In the genomic region with DNA sequence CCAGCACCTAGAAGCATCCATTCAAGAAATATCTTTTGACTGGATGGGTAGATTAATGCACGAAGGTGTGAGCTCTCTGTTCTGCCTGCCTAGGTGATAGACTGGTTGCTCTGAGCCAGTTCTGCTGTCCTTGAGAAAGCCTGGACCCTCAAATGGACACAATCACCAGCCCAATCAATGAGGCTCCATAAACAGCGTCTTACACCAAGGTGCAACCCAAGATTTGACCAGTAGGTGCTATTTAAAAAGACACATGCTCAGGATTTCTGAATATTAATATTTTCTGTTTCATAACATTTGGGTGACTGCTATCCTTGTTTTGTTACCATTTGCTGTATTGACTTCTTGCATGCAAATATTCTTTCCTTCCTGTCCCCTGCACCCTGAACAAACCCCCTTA, we compare ENCODE assay signal across 12 cellular contexts. TPM values are rescaled to one million over a fixed set of nuclear protein-coding genes. Genes with fewer than 3 reads are reported as not detected.
DNase-seq lines count a peak whose midpoint lies in the region; TF ChIP-seq lines count a peak whose summit lies in the region.
"Had no signal": no experiment of that assay in that cellular context is flagged by ENCODE, and none has a peak within 500 bp of the region (broad histone marks: within the 10 kb centered on the region; RNA-seq: fewer than 3 reads in every experiment).

No MANE protein-coding gene starts in this region.

- no peak overlapping the region for H2AK5ac ChIP-seq in mesenchymal stem cell (ENCODE audit: low read length, severe bottlenecking)

- H2AFZ ChIP-seq in Karpas-422 (ENCODE audit: low read length) (no peak overlapping the region), mesenchymal stem cell (ENCODE audit: low read depth, low read length) (no peak overlapping the region)
- H2AFZ ChIP-seq: GM23338, hepatocyte had no signal

- H3K27me3 ChIP-seq in Karpas-422 (ENCODE audit: low read length) (no peaks in the 10 kb centered on the region), mesenchymal stem cell (ENCODE audit: control insufficient read depth in 1 of 2, insufficient read depth in 1 of 2, low read length in 2 of 2) (no peaks in the 10 kb centered on the region), spleen (replicated peaks in 1 of 7) (peaks cover 0 to 40% (median 0%) of the 10 kb centered on the region in 7 donors)
- H3K27me3 ChIP-seq: hepatocyte had no signal

- H3K79me2 ChIP-seq in Karpas-422 (ENCODE audit: low read length) = no peaks in the 10 kb centered on the region
- H3K79me2 ChIP-seq: hepatocyte had no signal

- no peaks in the 10 kb centered on the region for H3K36me3 ChIP-seq in Karpas-422 (ENCODE audit: insufficient read depth, low read length)
- H3K36me3 ChIP-seq in mesenchymal stem cell (ENCODE audit: control insufficient read depth in 1 of 2, insufficient read depth in 2 of 2, low read depth in 1 of 2, low read length in 2 of 2) = peaks cover 0 to 96% of the 10 kb centered on the region in 2 experiments
- no peaks in the 10 kb centered on the region for H3K36me3 ChIP-seq in spleen

- H2BK15ac ChIP-seq in mesenchymal stem cell (ENCODE audit: low read depth, poor library complexity, severe bottlenecking) = no peak overlapping the region

- H3K9ac ChIP-seq in Karpas-422 (ENCODE audit: low read length) (no peak overlapping the region), mesenchymal stem cell (ENCODE audit: low read length) (no peak overlapping the region)

- H3K4me1 ChIP-seq in Karpas-422 (ENCODE audit: low read length) (no peaks in the 10 kb centered on the region), mesenchymal stem cell (ENCODE audit: control insufficient read depth, insufficient read depth, low read depth, low read length) (no peaks in the 10 kb centered on the region), spleen (peaks cover 0 to 5% (median 0%) of the 10 kb centered on the region in 6 donors)
- H3K4me1 ChIP-seq: foreskin keratinocyte had no signal

- 100% methylated on average over 2 of the region's 2 CpGs for WGBS in mesenchymal stem cell
- 62 to 88% (median 68%) methylated on average over 2 of the region's 2 CpGs for WGBS in spleen, 5 donors

- no peak overlapping the region for H4K91ac ChIP-seq in mesenchymal stem cell (ENCODE audit: low read length)

- H3K4me3 ChIP-seq in GM12864 (ENCODE audit: low read depth, low read length) = no peak overlapping the region
- H3K4me3 ChIP-seq in Karpas-422 (ENCODE audit: low read length) = no peak overlapping the region
- H3K4me3 ChIP-seq in cardiac fibroblast (replicated peaks in 1 of 2; ENCODE audit: low read depth in 2 of 2, low read length in 2 of 2) = no peak overlapping the region
- no peak overlapping the region for H3K4me3 ChIP-seq in retinal pigment epithelial cell (ENCODE audit: low read length)
- H3K4me3 ChIP-seq in mesenchymal stem cell (ENCODE audit: insufficient read depth in 1 of 2, low read depth in 1 of 2, low read length in 2 of 2) = no peak overlapping the region
- H3K4me3 ChIP-seq in spleen = no peak overlapping the region
- H3K4me3 ChIP-seq: GM23338, hepatocyte had no signal

- no peak overlapping the region for H2BK120ac ChIP-seq in mesenchymal stem cell (ENCODE audit: low read depth, low read length)

- H3K27ac ChIP-seq in Karpas-422 (ENCODE audit: low read length) = no peak overlapping the region
- H3K27ac ChIP-seq in mesenchymal stem cell (ENCODE audit: low read length, poor library complexity, severe bottlenecking) = no peak overlapping the region
- H3K27ac ChIP-seq in spleen = no peak overlapping the region
- H3K27ac ChIP-seq: foreskin keratinocyte, hepatocyte had no signal

- no peak overlapping the region for H4K8ac ChIP-seq in mesenchymal stem cell (ENCODE audit: low read length)

- intact Hi-C loops in spleen (cut with DNase I; ENCODE audit: low total_unique reads) = loop anchor here (5.0 to 10.0 kb wide), 3 partner anchors 492 to 778 kb away; no protein-coding TSS in a partner anchor

- TF ChIP-seq CTCF in GM12864 (IDR thresholded peaks at IDR 0.05; ENCODE audit: low read depth, low read length, missing control alignments) = peak; percentile 4
- peak; percentile 7 for TF ChIP-seq CTCF in cardiac fibroblast (IDR thresholded peaks at IDR 0.05; ENCODE audit: low read depth, low read length)
- TF ChIP-seq CTCF in retinal pigment epithelial cell (conservative IDR thresholded peaks at IDR 0.05; ENCODE audit: low read depth, low read length) = peak; percentile 6
- no peak for TF ChIP-seq CTCF in spleen (IDR thresholded peaks at IDR 0.05 in 8 of 11, conservative IDR thresholded peaks at IDR 0.05 in 3 of 11)

- no peaks in the 10 kb centered on the region for H3K9me2 ChIP-seq in Karpas-422 (replicated peaks; ENCODE audit: insufficient read depth, low read length)

- no peaks in the 10 kb centered on the region for H3K79me1 ChIP-seq in mesenchymal stem cell (replicated peaks; ENCODE audit: low read length, poor library complexity, severe bottlenecking)

- H3K18ac ChIP-seq in mesenchymal stem cell (ENCODE audit: low read depth in 1 of 2, low read length in 2 of 2) = no peak overlapping the region

- no peak overlapping the region for H3K4me2 ChIP-seq in Karpas-422 (ENCODE audit: low read depth, low read length, poor library complexity, severe bottlenecking)
- H3K4me2 ChIP-seq in mesenchymal stem cell (ENCODE audit: low read length, poor library complexity, severe bottlenecking) = no peak overlapping the region
- H3K4me2 ChIP-seq: GM23338, hepatocyte had no signal

- no peak overlapping the region for H2BK12ac ChIP-seq in mesenchymal stem cell (ENCODE audit: low read length in 2 of 2)

- no peak overlapping the region for H3K4ac ChIP-seq in mesenchymal stem cell (ENCODE audit: low read depth in 1 of 2, low read length in 2 of 2)

- no peak overlapping the region for H3K23ac ChIP-seq in mesenchymal stem cell (ENCODE audit: low read length in 2 of 2)

- H3K14ac ChIP-seq in mesenchymal stem cell (ENCODE audit: low read length in 2 of 2) = no peak overlapping the region

- no peak for TF ChIP-seq POLR2A in spleen (IDR thresholded peaks at IDR 0.05)

- no peak overlapping the region for H2BK5ac ChIP-seq in mesenchymal stem cell (ENCODE audit: low read depth, low read length, poor library complexity, severe bottlenecking)

- H3K9me3 ChIP-seq in Karpas-422 (ENCODE audit: low read length) (no peaks in the 10 kb centered on the region), mesenchymal stem cell (ENCODE audit: control insufficient read depth, low read length) (peaks cover 15% of the 10 kb centered on the region), spleen (peaks cover 0 to 21% (median 12%) of the 10 kb centered on the region in 8 donors)

- DNase-seq in GM12864 (ENCODE audit: low read depth) (no peak), Karpas-422 (peak; percentile 52), cardiac fibroblast (ENCODE audit: low read depth in 2 of 2) (peak in 1 of 2 donors; percentile 18), retinal pigment epithelial cell (ENCODE audit: low read depth) (no peak), mesenchymal stem cell (no peak), spleen (no peak), NCI-H82 (lab: John Stamatoyannopoulos, UW) (no peak)
- DNase-seq: foreskin keratinocyte had no signal

- no peaks in the 10 kb centered on the region for H4K20me1 ChIP-seq in Karpas-422 (ENCODE audit: insufficient read depth, low read depth, low read length)

RNA-seq across cellular contexts. Expression of a gene that starts 39.0 kb away (rescaled TPM):
- not detected in 2 replicates for total RNA-seq in Karpas-422 (2014; rRNA removed; shearing (Covaris generic); ENCODE audit: low replicate concordance)
- 79.7 TPM for polyA plus RNA-seq in mesenchymal stem cell (2013, experiment 1 of 2)
- polyA plus RNA-seq in mesenchymal stem cell (2013, experiment 2 of 2) = 80.3 TPM
- total RNA-seq in spleen = 10 to 100 TPM in 2 of 7 donors, 1 to 10 TPM in 5; 4.1 to 23.6 (median 5.6) TPM
- 1 to 10 TPM; 1.3 to 2.6 (median 2.3) TPM for polyA plus RNA-seq in spleen
- total RNA-seq: activated B cell treated with CpG ODN at 0.5 μM for 24 hours; CD4-positive, CD25-positive, alpha-beta regulatory T cell had no signal
- polyA plus RNA-seq: CD4-positive, CD25-positive, alpha-beta regulatory T cell had no signal

Comparison
In these comparisons a context has a peak if more than half of its experiments do, and no peak if none do; other contexts are left out.
1. CTCF ChIP-seq: peak in GM12864 (single experiment), cardiac fibroblast (single experiment) and retinal pigment epithelial cell (single experiment); none in spleen (0 of 11).